12 cellular contexts compared by ENCODE assay signal in genomic region chr6:155121699-155122098, GRCh38.
DNase-seq lines count a peak whose midpoint lies in the region; ATAC-seq and TF ChIP-seq lines count a peak whose summit lies in the region.
"Had no signal": no experiment of that assay in that cellular context is flagged by ENCODE, and none has a peak within 500 bp of the region (broad histone marks: within the 10 kb centered on the region; RNA-seq: fewer than 3 reads in every experiment).

No MANE protein-coding gene starts in this region.

- H3K9me3 Mint-ChIP-seq in Calu3 (ENCODE audit: low read depth, unreplicated experiment) = no peaks in the 10 kb centered on the region

- ATAC-seq in GM19395 (IDR thresholded peaks at IDR 0.05; ENCODE audit: unreplicated experiment) = no peak

- peaks cover 25% of the 10 kb centered on the region for H3K4me1 Mint-ChIP-seq in Calu3 (ENCODE audit: low read depth, unreplicated experiment)
- H3K4me1 Mint-ChIP-seq: immature natural killer cell had no signal

- H3K27me3 Mint-ChIP-seq in Calu3 (ENCODE audit: unreplicated experiment) = no peaks in the 10 kb centered on the region

- intact Hi-C loops in posterior cingulate gyrus (cut with DNase I) = no loop called here
- intact Hi-C loops in Calu3 (cut with micrococcal nuclease; ENCODE audit: unreplicated experiment) = loop anchor here (1.0 kb wide), 1 partner anchor 53 kb away; no protein-coding TSS in a partner anchor

- no peak overlapping the region for H3K27ac Mint-ChIP-seq in Calu3 (ENCODE audit: unreplicated experiment)
- H3K27ac Mint-ChIP-seq: immature natural killer cell had no signal

- no peak overlapping the region for H3K4me3 Mint-ChIP-seq in Calu3 (ENCODE audit: low read depth, unreplicated experiment)
- H3K4me3 Mint-ChIP-seq: immature natural killer cell had no signal

- no peak for TF ChIP-seq CTCF in Calu3 (IDR thresholded peaks at IDR 0.05; ENCODE audit: unreplicated experiment)

- CTCF ChIA-PET in Calu3 (lab: Charles Lee) = no interaction called here

- DNase-seq in EH (ENCODE audit: low read depth) = peak; percentile 56
- DNase-seq in NCI-H82 (lab: John Stamatoyannopoulos, UW) = peak; percentile 96
- peak; percentile 48 for DNase-seq in fibroblast of gingiva (ENCODE audit: low read depth)
- peak in 7 of 10 donors; percentile 34 to 93 (median 51) for DNase-seq in posterior cingulate gyrus
- no peak for DNase-seq in activated effector memory CD4-positive, alpha-beta T cell treated with anti-CD3 and anti-CD28 coated beads, Interleukin-2, amount 50 U/mL, for 16 hours
- no peak for DNase-seq in AML-193 (lab: John Stamatoyannopoulos, UW)
- DNase-seq in Calu3 = no peak
- DNase-seq: colonic mucosa, immature natural killer cell, NCI-H2081 treated with DMSO at 0.1 percent for 48 hours, T-helper 1 cell had no signal

- H3K36me3 Mint-ChIP-seq in Calu3 (ENCODE audit: insufficient read depth, unreplicated experiment) = peaks cover 6% of the 10 kb centered on the region
- H3K36me3 Mint-ChIP-seq: immature natural killer cell had no signal

- BruUV-seq in Calu3 (replicated peaks; lab: Mats Ljungman, UMichigan) = no TSS peak

Comparison
In these comparisons a context has a peak if more than half of its experiments do, and no peak if none do; other contexts are left out.
1. DNase-seq: peak in EH (single experiment), NCI-H82 (single experiment), fibroblast of gingiva (single experiment) and posterior cingulate gyrus (7 of 10); none in activated effector memory CD4-positive, alpha-beta T cell treated with anti-CD3 and anti-CD28 coated beads, Interleukin-2, amount 50 U/mL, for 16 hours (single experiment), AML-193 (0 of 2) and Calu3 (single experiment).